8 cellular contexts compared by ENCODE assay signal in the genomic region with DNA sequence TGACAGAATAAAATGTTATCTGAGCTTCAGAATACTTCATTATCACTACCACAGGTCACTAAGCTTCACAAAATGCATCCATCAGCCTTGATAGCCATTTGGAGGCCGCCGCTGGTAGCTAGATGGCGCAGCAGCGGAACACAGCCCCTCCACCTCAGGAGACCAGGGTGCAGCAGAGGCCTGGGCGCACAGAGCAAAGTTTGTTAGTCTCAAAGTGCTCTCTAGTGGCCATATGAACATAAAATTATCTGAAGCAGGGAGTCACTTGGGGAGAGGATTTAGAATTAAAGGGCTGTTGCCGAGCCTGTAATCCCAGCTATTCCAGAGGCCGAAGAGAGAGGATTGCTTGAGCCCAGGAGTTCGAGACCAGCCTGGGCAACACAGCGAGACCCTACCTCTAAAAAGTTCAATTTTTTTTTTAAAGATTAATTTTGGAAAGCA. TPM values are rescaled to one million over a fixed set of nuclear protein-coding genes. Genes with fewer than 3 reads are reported as not detected.
A peak's percentile ranks its signal among the peaks of the same experiment; 100 is the strongest.
DNase-seq lines count a peak whose midpoint lies in the region; ATAC-seq and TF ChIP-seq lines count a peak whose summit lies in the region.

No MANE protein-coding gene starts in this region.

- H3K36me3 ChIP-seq in PC-3 (ENCODE audit: low read depth, low read length): no peaks in the 10 kb centered on the region

- H3K4me3 ChIP-seq in HL-60 (replicated peaks; ENCODE audit: insufficient read depth, low read length) (no peak overlapping the region), PC-3 (ENCODE audit: low read length) (no peak overlapping the region)

- H4K20me1 ChIP-seq in PC-3 (ENCODE audit: low read length): no peaks in the 10 kb centered on the region

- no peak overlapping the region for H3K9ac ChIP-seq in PC-3 (ENCODE audit: low read length)

- H2AFZ ChIP-seq in PC-3 (ENCODE audit: low read length): 0 out of 2 replicates have a peak overlapping the region, but pooled peaks have one; percentile 13

- BruUV-seq in PC-3 (replicated peaks; lab: Mats Ljungman, UMichigan): no TSS peak

- peak; percentile 26 for TF ChIP-seq CTCF in HL-60 (IDR thresholded peaks at IDR 0.05; ENCODE audit: insufficient read depth, low read length)
- TF ChIP-seq CTCF in PC-3 (conservative IDR thresholded peaks at IDR 0.05; ENCODE audit: low read depth, low read length): peak; percentile 80

- no peaks in the 10 kb centered on the region for H3K9me3 ChIP-seq in PC-3 (ENCODE audit: low read length)

- POLR2A ChIA-PET in PC-3 (lab: Charles Lee; ENCODE audit: unreplicated experiment): interaction anchor here (0.5 kb wide), 1 partner anchor 105 kb away, joined by 4 read pairs; no protein-coding TSS in a partner anchor

- H3F3A ChIP-seq in PC-3 (ENCODE audit: low read length, unreplicated experiment): no peaks in the 10 kb centered on the region

- DNase-seq in Daoy (ENCODE audit: low read depth) (peak; percentile 80), HL-60 (ENCODE audit: low read depth in 1 of 2, low spot score in 1 of 2) (peak in 1 of 2 experiments; percentile 82), PC-3 (peak; percentile 77), activated T-helper 1 cell treated with Interleukin-2 at 50 U/mL for 16 hours (ENCODE audit: low read depth) (peak; percentile 29), foreskin melanocyte (peak; percentile 66), renal cortical epithelial cell (ENCODE audit: low read depth) (peak; percentile 74), cortex of kidney (lab: John Stamatoyannopoulos, UW) (no peak)

- CTCF ChIA-PET in PC-3 (lab: Charles Lee): interaction anchor here (0.6 kb wide), 1 partner anchor 471 kb away, joined by 3 read pairs; no protein-coding TSS in a partner anchor

- H3K4me1 ChIP-seq in PC-3 (ENCODE audit: insufficient read depth, low read length): no peaks in the 10 kb centered on the region; the same call in 1 of the 2 replicates

- H3K27ac ChIP-seq in HL-60 (replicated peaks) (no peak overlapping the region), PC-3 (ENCODE audit: low read length) (no peak overlapping the region)

- H3K27me3 ChIP-seq in HL-60 (ENCODE audit: insufficient read depth, poor library complexity, severe bottlenecking) (peaks cover 4% of the 10 kb centered on the region), PC-3 (ENCODE audit: low read length) (no peaks in the 10 kb centered on the region)

- intact Hi-C loops in PC-3 (cut with micrococcal nuclease): loop anchor here (5.0 to 10.0 kb wide), 2 partner anchors 111 to 448 kb away; no protein-coding TSS in a partner anchor

- no peaks in the 10 kb centered on the region for H3K79me2 ChIP-seq in PC-3 (ENCODE audit: low read length)

- H3K4me2 ChIP-seq in PC-3 (ENCODE audit: low read length): no peak overlapping the region

- ATAC-seq in GM21447 (IDR thresholded peaks at IDR 0.05; ENCODE audit: unreplicated experiment) (peak; percentile 100), PC-3 (peak; percentile 99)

- H3K9me2 ChIP-seq in PC-3 (replicated peaks; ENCODE audit: low read length): no peaks in the 10 kb centered on the region

RNA-seq across cellular contexts. Expression of a gene that starts 8.1 kb away (rescaled TPM):
- total RNA-seq in Daoy (2014; rRNA removed; shearing (Covaris generic)): 38.3 and 51.5 TPM in 2 replicates
- 58.1 and 62.3 TPM in 2 replicates for total RNA-seq in PC-3 (2014; rRNA removed)
- 113 and 139 TPM in 2 replicates for total RNA-seq in renal cortical epithelial cell
